Comparison of ENCODE assay signal across 11 cellular contexts in the genomic region with DNA sequence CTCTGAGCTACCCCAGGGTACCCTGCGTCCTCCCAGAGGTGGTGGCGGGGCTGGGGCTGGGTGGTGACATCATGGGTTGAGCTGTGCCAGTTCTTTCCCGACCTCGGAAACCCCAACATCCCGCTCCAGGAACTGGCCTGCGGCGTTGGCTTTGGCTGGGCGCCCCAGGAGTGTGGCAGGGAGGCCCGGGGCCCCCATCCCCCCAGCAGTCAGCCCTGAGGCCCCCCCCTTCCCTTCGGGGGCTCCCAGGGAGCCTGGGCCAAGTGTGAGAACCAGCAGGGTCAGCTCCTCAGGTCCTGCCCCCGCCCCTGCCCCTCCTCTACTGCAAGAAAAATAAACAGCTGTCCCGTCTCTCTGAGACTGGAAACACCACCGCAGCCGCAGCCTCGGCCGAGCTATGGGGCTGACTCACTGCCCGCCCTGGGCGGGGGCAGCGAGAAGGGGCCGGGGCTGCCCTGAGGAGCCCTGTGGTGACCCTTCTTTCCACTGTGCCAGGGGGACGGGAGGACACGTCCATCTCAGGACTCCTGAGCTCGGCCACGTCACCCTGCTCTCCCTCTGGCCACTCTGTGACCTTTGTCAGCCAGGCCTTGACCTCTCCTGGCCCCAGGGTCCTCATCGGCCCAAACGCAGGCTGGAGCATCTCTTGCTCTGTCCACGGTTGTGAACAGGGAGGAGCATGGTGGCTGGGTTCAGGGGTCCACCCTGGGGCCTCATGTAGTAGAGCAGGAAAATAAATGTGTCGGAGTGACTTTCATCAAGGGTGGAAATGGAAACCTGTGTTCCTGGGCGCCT.
DNase-seq lines count a peak whose midpoint lies in the region; ATAC-seq and TF ChIP-seq lines count a peak whose summit lies in the region.
"Had no signal": no experiment of that assay in that cellular context is flagged by ENCODE, and none has a peak within 500 bp of the region (broad histone marks: within the 10 kb centered on the region; RNA-seq: fewer than 3 reads in every experiment).

No MANE protein-coding gene starts in this region.

- H3K27ac ChIP-seq in ACC112 (ENCODE audit: low read depth, low read length) (no peak overlapping the region), left lung (no peak overlapping the region)

- H3K36me3 ChIP-seq in ACC112 (ENCODE audit: insufficient read depth, low read length) (no peaks in the 10 kb centered on the region), left lung (no peaks in the 10 kb centered on the region)

- no peaks in the 10 kb centered on the region for H3K27me3 ChIP-seq in ACC112 (ENCODE audit: insufficient read depth, low read length)
- H3K27me3 ChIP-seq in left lung, result peaks cover 0 to 69% of the 10 kb centered on the region in 2 donors

- no peak for TF ChIP-seq CTCF in left lung (IDR thresholded peaks at IDR 0.05)

- DNase-seq in HPDE6-E6E7 (ENCODE audit: extremely low spot score), result peak; percentile 52
- DNase-seq in brain pericyte (ENCODE audit: low read depth, low spot score), result peak; percentile 50
- peak in 1 of 2 donors; percentile 62 for DNase-seq in left lung
- no peak for DNase-seq in NCI-H446 (lab: John Stamatoyannopoulos, UW)
- DNase-seq in NOMO-1 (lab: John Stamatoyannopoulos, UW; ENCODE audit: unreplicated experiment in 2 of 2), result no peak
- no peak for DNase-seq in T-helper 1 cell
- no peak for DNase-seq in HUDEP-2 (lab: John Stamatoyannopoulos, UW; ENCODE audit: unreplicated experiment in 76 of 76)
- DNase-seq: activated naive CD4-positive, alpha-beta T cell treated with anti-CD3 and anti-CD28 coated beads, Interleukin-2, amount 10 ng/mL, durations not matched to agents 7 days and 5 days; CD8-positive, alpha-beta memory T cell had no signal

- H3K9me3 ChIP-seq in left lung, result no peaks in the 10 kb centered on the region

- peak; percentile 89 for ATAC-seq in left lung
- ATAC-seq: activated CD4-positive, CD25-positive, alpha-beta regulatory T cell treated with anti-CD3 and anti-CD28 coated beads, Interleukin-2, amount 50 U/mL, for 24 hours had no signal

- intact Hi-C loops in left lung (cut with DNase I), result no loop called here

- H3K4me1 ChIP-seq in ACC112 (ENCODE audit: control insufficient read depth, insufficient read depth, low read length, unreplicated experiment) (peaks cover 14% of the 10 kb centered on the region), left lung (peaks cover 12 to 13% of the 10 kb centered on the region in 2 donors)

- H2AFZ ChIP-seq in ACC112 (ENCODE audit: low read length, unreplicated experiment), result no peak overlapping the region

- H3K79me2 ChIP-seq in ACC112 (ENCODE audit: control insufficient read depth, insufficient read depth, low read length, unreplicated experiment), result no peaks in the 10 kb centered on the region

- H3K4me3 ChIP-seq in ACC112 (ENCODE audit: low read depth, low read length), result peak overlapping the region; percentile 52; the same call in 1 of the 2 replicates
- H3K4me3 ChIP-seq in left lung, result no peak overlapping the region

Comparison
In these comparisons a context has a peak if more than half of its experiments do, and no peak if none do; other contexts are left out.
1. DNase-seq: peak in HPDE6-E6E7 (single experiment) and brain pericyte (single experiment); none in NCI-H446 (0 of 2), NOMO-1 (0 of 2), T-helper 1 cell (0 of 5) and HUDEP-2 (0 of 76).